Comparison of ENCODE assay signal across 1 cellular context in genomic region chr1:149995927-149996326, GRCh38.
TF ChIP-seq lines count a peak whose summit lies in the region.

No MANE protein-coding gene starts in this region.

TF ChIP-seq in GM12878, 131 proteins besides CTCF, POLR2A, EP300 and RAD21 (continued from another document):
- TF ChIP-seq ZNF592 (IDR thresholded peaks at IDR 0.05) (no peak), NFXL1 (IDR thresholded peaks at IDR 0.05; ENCODE audit: borderline replicate concordance) (no peak), RELA (IDR thresholded peaks at IDR 0.05; ENCODE audit: borderline replicate concordance, partially characterized antibody) (no peak), CBFB (IDR thresholded peaks at IDR 0.05; ENCODE audit: low read depth) (no peak), MLLT1 (IDR thresholded peaks at IDR 0.05) (no peak), ASH2L (IDR thresholded peaks at IDR 0.05; ENCODE audit: borderline replicate concordance, low read depth) (no peak), NR2C1 (IDR thresholded peaks at IDR 0.05) (no peak), TARDBP (IDR thresholded peaks at IDR 0.05; ENCODE audit: borderline replicate concordance) (no peak), MEF2A (IDR thresholded peaks at IDR 0.05; ENCODE audit: insufficient read depth, low read depth, low read length) (no peak), PAX8 (IDR thresholded peaks at IDR 0.05) (no peak), STAT3 (IDR thresholded peaks at IDR 0.05; ENCODE audit: low read depth, low read length) (no peak), SIX5 (IDR thresholded peaks at IDR 0.05; ENCODE audit: low read depth, low read length, severe bottlenecking) (no peak), BHLHE40 (IDR thresholded peaks at IDR 0.05; ENCODE audit: borderline replicate concordance in 1 of 2, low read depth in 2 of 2, low read length in 1 of 2) (no peak), KLF5 (IDR thresholded peaks at IDR 0.05; ENCODE audit: partially characterized antibody) (no peak), NRF1 (conservative IDR thresholded peaks at IDR 0.05; ENCODE audit: low read depth, low read length) (no peak), MTA3 (IDR thresholded peaks at IDR 0.05; ENCODE audit: borderline replicate concordance, low read length) (no peak), JUNB (IDR thresholded peaks at IDR 0.05) (peak; percentile 63), RCOR1 (conservative IDR thresholded peaks at IDR 0.05; ENCODE audit: low read depth, low read length) (no peak), SMAD5 (IDR thresholded peaks at IDR 0.05; ENCODE audit: low read depth) (no peak), SRF (IDR thresholded peaks at IDR 0.05; ENCODE audit: low read depth in 2 of 2, low read length in 2 of 2) (no peak), GATAD2B (conservative IDR thresholded peaks at IDR 0.05; ENCODE audit: low read depth) (no peak), ATF3 (IDR thresholded peaks at IDR 0.05; ENCODE audit: borderline replicate concordance, extremely low read depth, low read depth, low read length) (no peak), YY1 (IDR thresholded peaks at IDR 0.05; ENCODE audit: low read depth, low read length) (no peak), TCF12 (IDR thresholded peaks at IDR 0.05; ENCODE audit: low read depth, low read length) (no peak), POU2F2 (IDR thresholded peaks at IDR 0.05; ENCODE audit: borderline replicate concordance, low read depth, low read length) (no peak), SUPT20H (IDR thresholded peaks at IDR 0.05; ENCODE audit: borderline replicate concordance, control insufficient read depth, low read depth, low read length) (no peak), KAT2A (conservative IDR thresholded peaks at IDR 0.05; ENCODE audit: control insufficient read depth, low read depth, low read length) (no peak), MEF2B (IDR thresholded peaks at IDR 0.05; ENCODE audit: partially characterized antibody, poor library complexity, severe bottlenecking) (no peak), SUZ12 (IDR thresholded peaks at IDR 0.05; ENCODE audit: unreplicated experiment) (no peak), PML (IDR thresholded peaks at IDR 0.05; ENCODE audit: low read length) (no peak), SP1 (IDR thresholded peaks at IDR 0.05; ENCODE audit: low read depth, low read length) (no peak), ZBED1 (IDR thresholded peaks at IDR 0.05; ENCODE audit: borderline replicate concordance) (0 out of 2 replicates have a peak, but pooled peaks have one; percentile 37), CBX3 (IDR thresholded peaks at IDR 0.05; ENCODE audit: borderline replicate concordance, low read depth) (no peak)
- TF ChIP-seq, protein P1, sequence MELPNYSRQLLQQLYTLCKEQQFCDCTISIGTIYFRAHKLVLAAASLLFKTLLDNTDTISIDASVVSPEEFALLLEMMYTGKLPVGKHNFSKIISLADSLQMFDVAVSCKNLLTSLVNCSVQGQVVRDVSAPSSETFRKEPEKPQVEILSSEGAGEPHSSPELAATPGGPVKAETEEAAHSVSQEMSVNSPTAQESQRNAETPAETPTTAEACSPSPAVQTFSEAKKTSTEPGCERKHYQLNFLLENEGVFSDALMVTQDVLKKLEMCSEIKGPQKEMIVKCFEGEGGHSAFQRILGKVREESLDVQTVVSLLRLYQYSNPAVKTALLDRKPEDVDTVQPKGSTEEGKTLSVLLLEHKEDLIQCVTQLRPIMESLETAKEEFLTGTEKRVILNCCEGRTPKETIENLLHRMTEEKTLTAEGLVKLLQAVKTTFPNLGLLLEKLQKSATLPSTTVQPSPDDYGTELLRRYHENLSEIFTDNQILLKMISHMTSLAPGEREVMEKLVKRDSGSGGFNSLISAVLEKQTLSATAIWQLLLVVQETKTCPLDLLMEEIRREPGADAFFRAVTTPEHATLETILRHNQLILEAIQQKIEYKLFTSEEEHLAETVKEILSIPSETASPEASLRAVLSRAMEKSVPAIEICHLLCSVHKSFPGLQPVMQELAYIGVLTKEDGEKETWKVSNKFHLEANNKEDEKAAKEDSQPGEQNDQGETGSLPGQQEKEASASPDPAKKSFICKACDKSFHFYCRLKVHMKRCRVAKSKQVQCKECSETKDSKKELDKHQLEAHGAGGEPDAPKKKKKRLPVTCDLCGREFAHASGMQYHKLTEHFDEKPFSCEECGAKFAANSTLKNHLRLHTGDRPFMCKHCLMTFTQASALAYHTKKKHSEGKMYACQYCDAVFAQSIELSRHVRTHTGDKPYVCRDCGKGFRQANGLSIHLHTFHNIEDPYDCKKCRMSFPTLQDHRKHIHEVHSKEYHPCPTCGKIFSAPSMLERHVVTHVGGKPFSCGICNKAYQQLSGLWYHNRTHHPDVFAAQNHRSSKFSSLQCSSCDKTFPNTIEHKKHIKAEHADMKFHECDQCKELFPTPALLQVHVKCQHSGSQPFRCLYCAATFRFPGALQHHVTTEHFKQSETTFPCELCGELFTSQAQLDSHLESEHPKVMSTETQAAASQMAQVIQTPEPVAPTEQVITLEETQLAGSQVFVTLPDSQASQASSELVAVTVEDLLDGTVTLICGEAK (IDR thresholded peaks at IDR 0.05; ENCODE audit: borderline replicate concordance) = no peak
- TF ChIP-seq, protein P2, sequence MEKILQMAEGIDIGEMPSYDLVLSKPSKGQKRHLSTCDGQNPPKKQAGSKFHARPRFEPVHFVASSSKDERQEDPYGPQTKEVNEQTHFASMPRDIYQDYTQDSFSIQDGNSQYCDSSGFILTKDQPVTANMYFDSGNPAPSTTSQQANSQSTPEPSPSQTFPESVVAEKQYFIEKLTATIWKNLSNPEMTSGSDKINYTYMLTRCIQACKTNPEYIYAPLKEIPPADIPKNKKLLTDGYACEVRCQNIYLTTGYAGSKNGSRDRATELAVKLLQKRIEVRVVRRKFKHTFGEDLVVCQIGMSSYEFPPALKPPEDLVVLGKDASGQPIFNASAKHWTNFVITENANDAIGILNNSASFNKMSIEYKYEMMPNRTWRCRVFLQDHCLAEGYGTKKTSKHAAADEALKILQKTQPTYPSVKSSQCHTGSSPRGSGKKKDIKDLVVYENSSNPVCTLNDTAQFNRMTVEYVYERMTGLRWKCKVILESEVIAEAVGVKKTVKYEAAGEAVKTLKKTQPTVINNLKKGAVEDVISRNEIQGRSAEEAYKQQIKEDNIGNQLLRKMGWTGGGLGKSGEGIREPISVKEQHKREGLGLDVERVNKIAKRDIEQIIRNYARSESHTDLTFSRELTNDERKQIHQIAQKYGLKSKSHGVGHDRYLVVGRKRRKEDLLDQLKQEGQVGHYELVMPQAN (conservative IDR thresholded peaks at IDR 0.05) = no peak
- TF ChIP-seq, protein P3, sequence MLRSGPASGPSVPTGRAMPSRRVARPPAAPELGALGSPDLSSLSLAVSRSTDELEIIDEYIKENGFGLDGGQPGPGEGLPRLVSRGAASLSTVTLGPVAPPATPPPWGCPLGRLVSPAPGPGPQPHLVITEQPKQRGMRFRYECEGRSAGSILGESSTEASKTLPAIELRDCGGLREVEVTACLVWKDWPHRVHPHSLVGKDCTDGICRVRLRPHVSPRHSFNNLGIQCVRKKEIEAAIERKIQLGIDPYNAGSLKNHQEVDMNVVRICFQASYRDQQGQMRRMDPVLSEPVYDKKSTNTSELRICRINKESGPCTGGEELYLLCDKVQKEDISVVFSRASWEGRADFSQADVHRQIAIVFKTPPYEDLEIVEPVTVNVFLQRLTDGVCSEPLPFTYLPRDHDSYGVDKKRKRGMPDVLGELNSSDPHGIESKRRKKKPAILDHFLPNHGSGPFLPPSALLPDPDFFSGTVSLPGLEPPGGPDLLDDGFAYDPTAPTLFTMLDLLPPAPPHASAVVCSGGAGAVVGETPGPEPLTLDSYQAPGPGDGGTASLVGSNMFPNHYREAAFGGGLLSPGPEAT (IDR thresholded peaks at IDR 0.05; ENCODE audit: low read depth) = no peak
